In the genomic region with DNA sequence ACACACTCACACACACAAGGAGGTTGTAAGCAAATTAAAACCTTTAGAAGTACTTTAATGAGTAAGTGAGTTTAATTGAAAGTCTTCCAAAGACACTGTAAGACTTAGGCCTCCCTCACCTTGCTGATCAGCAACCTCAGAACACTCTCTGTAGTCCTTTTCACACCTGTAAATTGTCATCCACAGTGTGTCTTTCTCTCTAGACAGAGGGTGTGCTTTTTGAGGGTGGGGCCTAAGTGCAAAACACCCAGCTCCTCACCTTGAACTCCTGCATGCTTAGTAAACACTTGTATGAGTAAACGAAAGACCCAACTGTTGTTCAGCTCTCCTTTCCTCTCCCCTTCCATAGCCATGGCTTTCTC, we compare ENCODE assay signal across 1 cellular context.
TF ChIP-seq lines count a peak whose summit lies in the region.

No MANE protein-coding gene starts in this region.

TF ChIP-seq in GM12878, 131 proteins besides CTCF, POLR2A, EP300 and RAD21 (continued from another document):
- TF ChIP-seq, protein P1, sequence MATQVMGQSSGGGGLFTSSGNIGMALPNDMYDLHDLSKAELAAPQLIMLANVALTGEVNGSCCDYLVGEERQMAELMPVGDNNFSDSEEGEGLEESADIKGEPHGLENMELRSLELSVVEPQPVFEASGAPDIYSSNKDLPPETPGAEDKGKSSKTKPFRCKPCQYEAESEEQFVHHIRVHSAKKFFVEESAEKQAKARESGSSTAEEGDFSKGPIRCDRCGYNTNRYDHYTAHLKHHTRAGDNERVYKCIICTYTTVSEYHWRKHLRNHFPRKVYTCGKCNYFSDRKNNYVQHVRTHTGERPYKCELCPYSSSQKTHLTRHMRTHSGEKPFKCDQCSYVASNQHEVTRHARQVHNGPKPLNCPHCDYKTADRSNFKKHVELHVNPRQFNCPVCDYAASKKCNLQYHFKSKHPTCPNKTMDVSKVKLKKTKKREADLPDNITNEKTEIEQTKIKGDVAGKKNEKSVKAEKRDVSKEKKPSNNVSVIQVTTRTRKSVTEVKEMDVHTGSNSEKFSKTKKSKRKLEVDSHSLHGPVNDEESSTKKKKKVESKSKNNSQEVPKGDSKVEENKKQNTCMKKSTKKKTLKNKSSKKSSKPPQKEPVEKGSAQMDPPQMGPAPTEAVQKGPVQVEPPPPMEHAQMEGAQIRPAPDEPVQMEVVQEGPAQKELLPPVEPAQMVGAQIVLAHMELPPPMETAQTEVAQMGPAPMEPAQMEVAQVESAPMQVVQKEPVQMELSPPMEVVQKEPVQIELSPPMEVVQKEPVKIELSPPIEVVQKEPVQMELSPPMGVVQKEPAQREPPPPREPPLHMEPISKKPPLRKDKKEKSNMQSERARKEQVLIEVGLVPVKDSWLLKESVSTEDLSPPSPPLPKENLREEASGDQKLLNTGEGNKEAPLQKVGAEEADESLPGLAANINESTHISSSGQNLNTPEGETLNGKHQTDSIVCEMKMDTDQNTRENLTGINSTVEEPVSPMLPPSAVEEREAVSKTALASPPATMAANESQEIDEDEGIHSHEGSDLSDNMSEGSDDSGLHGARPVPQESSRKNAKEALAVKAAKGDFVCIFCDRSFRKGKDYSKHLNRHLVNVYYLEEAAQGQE (IDR thresholded peaks at IDR 0.05; ENCODE audit: low read depth, low read length), result no peak
- no peak for TF ChIP-seq TBL1XR1 (IDR thresholded peaks at IDR 0.05; ENCODE audit: low read depth, low read length)
- TF ChIP-seq MEF2B (IDR thresholded peaks at IDR 0.05; ENCODE audit: partially characterized antibody, poor library complexity, severe bottlenecking), result no peak
- no peak for TF ChIP-seq BACH1 (IDR thresholded peaks at IDR 0.05; ENCODE audit: borderline replicate concordance)
- TF ChIP-seq KLF5 (IDR thresholded peaks at IDR 0.05; ENCODE audit: partially characterized antibody), result no peak
- TF ChIP-seq, protein P2, sequence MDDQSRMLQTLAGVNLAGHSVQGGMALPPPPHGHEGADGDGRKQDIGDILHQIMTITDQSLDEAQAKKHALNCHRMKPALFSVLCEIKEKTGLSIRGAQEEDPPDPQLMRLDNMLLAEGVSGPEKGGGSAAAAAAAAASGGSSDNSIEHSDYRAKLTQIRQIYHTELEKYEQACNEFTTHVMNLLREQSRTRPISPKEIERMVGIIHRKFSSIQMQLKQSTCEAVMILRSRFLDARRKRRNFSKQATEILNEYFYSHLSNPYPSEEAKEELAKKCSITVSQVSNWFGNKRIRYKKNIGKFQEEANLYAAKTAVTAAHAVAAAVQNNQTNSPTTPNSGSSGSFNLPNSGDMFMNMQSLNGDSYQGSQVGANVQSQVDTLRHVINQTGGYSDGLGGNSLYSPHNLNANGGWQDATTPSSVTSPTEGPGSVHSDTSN (IDR thresholded peaks at IDR 0.05; ENCODE audit: insufficient replicate concordance, low read depth, low read length), result no peak
- no peak for TF ChIP-seq NR2F1 (conservative IDR thresholded peaks at IDR 0.05)
TF ChIP-seq in GM12878: peak in this region for 0.
